8 cellular contexts compared by ENCODE assay signal in genomic region chr1:159000627-159001026, GRCh38. TPM values are rescaled to one million over a fixed set of nuclear protein-coding genes. Genes with fewer than 3 reads are reported as not detected.
A peak's percentile ranks its signal among the peaks of the same experiment; 100 is the strongest.
DNase-seq lines count a peak whose midpoint lies in the region; ATAC-seq, FAIRE-seq and TF ChIP-seq lines count a peak whose summit lies in the region.

No MANE protein-coding gene starts in this region.

- H3K27me3 ChIP-seq in astrocyte (ENCODE audit: insufficient read depth, low read length): no peaks in the 10 kb centered on the region

- no peak for ATAC-seq in HG02798 (IDR thresholded peaks at IDR 0.05; ENCODE audit: poor library complexity, unreplicated experiment)
- no peak for ATAC-seq in activated naive CD4-positive, alpha-beta T cell treated with anti-CD3 and anti-CD28 coated beads, Interleukin-2, amount 50 U/mL, for 72 hours

- H3K9me3 Mint-ChIP-seq in astrocyte (ENCODE audit: unreplicated experiment): no peaks in the 10 kb centered on the region
- peaks cover 0 to 4% of the 10 kb centered on the region in 2 donors for H3K9me3 Mint-ChIP-seq in activated naive CD4-positive, alpha-beta T cell treated with anti-CD3 and anti-CD28 coated beads, Interleukin-2, amount 50 U/mL, for 72 hours

- FAIRE-seq in astrocyte (lab: Jason Lieb, UNC): peak; percentile 93

- H3K4me2 ChIP-seq in astrocyte (ENCODE audit: low read length): peak overlapping the region; percentile 95

- H3K27me3 Mint-ChIP-seq in astrocyte (ENCODE audit: low read depth, unreplicated experiment): no peaks in the 10 kb centered on the region

- H3K27ac ChIP-seq in astrocyte (ENCODE audit: low read depth, low read length): peak overlapping the region; percentile 94

- H3K36me3 Mint-ChIP-seq in astrocyte (ENCODE audit: low read depth, unreplicated experiment): no peaks in the 10 kb centered on the region
- H3K36me3 Mint-ChIP-seq in activated naive CD4-positive, alpha-beta T cell treated with anti-CD3 and anti-CD28 coated beads, Interleukin-2, amount 50 U/mL, for 72 hours: peaks cover 0 to 11% of the 10 kb centered on the region in 2 donors

- peak; percentile 91 for DNase-seq in HT1080 (ENCODE audit: low read depth)
- DNase-seq in astrocyte (ENCODE audit: low read depth): peak; percentile 90
- DNase-seq in hippocampal formation (lab: John Stamatoyannopoulos, UW): peak; percentile 53 to 63
- peak; percentile 58 for DNase-seq in retinal pigment epithelial cell (ENCODE audit: low read depth)
- no peak for DNase-seq in NCI-H748 treated with DMSO at 0.1 percent for 48 hours (lab: John Stamatoyannopoulos, UW)
- DNase-seq in COR-L47 (lab: John Stamatoyannopoulos, UW): no peak
- DNase-seq in activated naive CD4-positive, alpha-beta T cell treated with anti-CD3 and anti-CD28 coated beads, Interleukin-2, amount 50 U/mL, for 72 hours (ENCODE audit: low spot score in 2 of 2): no peak

- no peaks in the 10 kb centered on the region for H3K9me3 ChIP-seq in astrocyte (ENCODE audit: insufficient read depth, low read depth, low read length)

- H4K20me1 ChIP-seq in astrocyte (ENCODE audit: insufficient read depth, low read length): no peaks in the 10 kb centered on the region

- H3K27ac Mint-ChIP-seq in astrocyte (ENCODE audit: unreplicated experiment): no peak overlapping the region
- H3K27ac Mint-ChIP-seq in activated naive CD4-positive, alpha-beta T cell treated with anti-CD3 and anti-CD28 coated beads, Interleukin-2, amount 50 U/mL, for 72 hours: peak overlapping the region in 1 of 2 donors; percentile 17

- peak overlapping the region; percentile 91 for H3K9ac ChIP-seq in astrocyte (ENCODE audit: low read length)

- H3K79me2 ChIP-seq in astrocyte (ENCODE audit: insufficient read depth, low read length): no peaks in the 10 kb centered on the region

- H2AFZ ChIP-seq in astrocyte (ENCODE audit: low read depth, low read length): no peak overlapping the region

- H3K4me1 ChIP-seq in astrocyte (ENCODE audit: insufficient read depth, low read length): peaks cover 23% of the 10 kb centered on the region

- no peak for TF ChIP-seq CTCF in astrocyte (IDR thresholded peaks at IDR 0.05; ENCODE audit: insufficient read depth, low read depth, low read length)
- no peak for TF ChIP-seq CTCF in retinal pigment epithelial cell (conservative IDR thresholded peaks at IDR 0.05; ENCODE audit: low read depth, low read length)

- H3K4me3 Mint-ChIP-seq in astrocyte (ENCODE audit: unreplicated experiment): peak overlapping the region; percentile 81

- H3K4me1 Mint-ChIP-seq in astrocyte (ENCODE audit: low read depth, unreplicated experiment): peaks cover 3% of the 10 kb centered on the region

- H3K4me3 ChIP-seq in astrocyte (ENCODE audit: insufficient read depth, low read depth, low read length) (peak overlapping the region; percentile 77), retinal pigment epithelial cell (ENCODE audit: low read length) (peak overlapping the region; percentile 68)

- no peaks in the 10 kb centered on the region for H3K36me3 ChIP-seq in astrocyte (ENCODE audit: insufficient read depth, low read length)

RNA-seq across cellular contexts. Expression of gene IFI16, which starts 9.1 kb away (rescaled TPM):
- 34.3 and 36.3 TPM in 2 replicates for total RNA-seq in HT1080 (2014; rRNA removed; shearing (Covaris generic))
- polyA plus RNA-seq in HT1080 (2015; cell fraction: cytosol; rRNA removed): 85.9 and 109 TPM in 2 replicates
- 198 and 201 TPM in 2 replicates for polyA plus RNA-seq in HT1080 (2015; cell fraction: nucleus; rRNA removed)
- total RNA-seq in astrocyte: 109 and 125 TPM in 2 replicates
- 100 to 1,000 TPM; 226 to 314 TPM for total RNA-seq in activated naive CD4-positive, alpha-beta T cell treated with anti-CD3 and anti-CD28 coated beads, Interleukin-2, amount 50 U/mL, for 72 hours

Comparison
In these comparisons a context has a peak if more than half of its experiments do, and no peak if none do; other contexts are left out.
1. DNase-seq: peak in HT1080 (single experiment), astrocyte (single experiment), hippocampal formation (2 of 2) and retinal pigment epithelial cell (single experiment); none in NCI-H748 treated with DMSO at 0.1 percent for 48 hours (single experiment), COR-L47 (single experiment) and activated naive CD4-positive, alpha-beta T cell treated with anti-CD3 and anti-CD28 coated beads, Interleukin-2, amount 50 U/mL, for 72 hours (0 of 2).